ENCODE assay signal across 23 cellular contexts in genomic region chr5:56301041-56301440, GRCh38.
DNase-seq lines count a peak whose midpoint lies in the region; ATAC-seq and TF ChIP-seq lines count a peak whose summit lies in the region.
"Had no signal": no experiment of that assay in that cellular context is flagged by ENCODE, and none has a peak within 500 bp of the region (broad histone marks: within the 10 kb centered on the region; RNA-seq: fewer than 3 reads in every experiment).

No MANE protein-coding gene starts in this region.

- H3K79me2 ChIP-seq in GM23338 (replicated peaks; ENCODE audit: insufficient read depth) (no peaks in the 10 kb centered on the region), PC-3 (ENCODE audit: low read length) (no peaks in the 10 kb centered on the region), osteoblast (ENCODE audit: insufficient read depth, low read length) (no peaks in the 10 kb centered on the region)

- no peaks in the 10 kb centered on the region for H4K20me1 ChIP-seq in GM23338 (replicated peaks; ENCODE audit: insufficient read depth)
- no peaks in the 10 kb centered on the region for H4K20me1 ChIP-seq in PC-3 (ENCODE audit: low read length)
- H4K20me1 ChIP-seq in osteoblast (ENCODE audit: insufficient read depth, low read length) = no peaks in the 10 kb centered on the region

- peaks cover 5% of the 10 kb centered on the region; the same call in 2 of the 3 replicates for H3K36me3 Mint-ChIP-seq in GM23338 (ENCODE audit: low read depth)

- BruUV-seq in PC-3 (replicated peaks; lab: Mats Ljungman, UMichigan) = no TSS peak

- no peak overlapping the region for H3K27ac Mint-ChIP-seq in GM23338
- H3K27ac Mint-ChIP-seq: CD4-positive, alpha-beta T cell; memory B cell; WTC11 had no signal

- H2AFZ ChIP-seq in GM23338 (0 out of 2 replicates have a peak overlapping the region, but pooled peaks have one; percentile 38), PC-3 (ENCODE audit: low read length) (no peak overlapping the region), osteoblast (ENCODE audit: low read length) (no peak overlapping the region)

- H3K4me1 ChIP-seq in GM23338 (ENCODE audit: insufficient read depth) (no peaks in the 10 kb centered on the region), PC-3 (ENCODE audit: insufficient read depth, low read length) (peaks cover 17% of the 10 kb centered on the region; the same call in 1 of the 2 replicates), osteoblast (ENCODE audit: insufficient read depth, low read length) (no peaks in the 10 kb centered on the region), gastrocnemius medialis (no peaks in the 10 kb centered on the region)

- no peak overlapping the region for H3K9ac ChIP-seq in PC-3 (ENCODE audit: low read length)

- CTCF ChIA-PET in PC-3 (lab: Charles Lee) = no interaction called here

- no peaks in the 10 kb centered on the region for H3K4me1 Mint-ChIP-seq in GM23338
- H3K4me1 Mint-ChIP-seq: memory B cell, WTC11 had no signal

- no peak for DNase-seq in GM23338 (ENCODE audit: low spot score)
- peak; percentile 63 for DNase-seq in PC-3
- peak; percentile 52 for DNase-seq in epithelial cell of proximal tubule (ENCODE audit: low read depth)
- DNase-seq in osteoblast (ENCODE audit: insufficient read length, low spot score, missing footprints) = peak; percentile 44
- DNase-seq in NCI-H524 treated with DMSO at 0.1 percent for 48 hours (lab: John Stamatoyannopoulos, UW) = no peak
- no peak for DNase-seq in HUDEP-2 (lab: John Stamatoyannopoulos, UW; ENCODE audit: unreplicated experiment in 76 of 76)
- DNase-seq in gastrocnemius medialis = no peak
- DNase-seq: activated CD4-positive, alpha-beta T cell treated with anti-CD3 and anti-CD28 coated beads, Interleukin-2, amount 50 U/mL, for 48 hours; activated effector memory CD4-positive, alpha-beta T cell treated with anti-CD3 and anti-CD28 coated beads, Interleukin-2, amount 50 U/mL, for 16 hours; CD4-positive, alpha-beta T cell; cortex of kidney; DMS153; H7; NCI-H2029; NCI-H345; posterior cingulate gyrus; small intestine; stimulated activated naive CD4-positive, alpha-beta T cell treated with Interleukin-2 at 50 U/mL for 16 hours had no signal

- no peak overlapping the region for H3K4me3 Mint-ChIP-seq in GM23338
- H3K4me3 Mint-ChIP-seq: CD4-positive, alpha-beta T cell; memory B cell; nephron; WTC11 had no signal

- TF ChIP-seq CTCF in GM23338 (conservative IDR thresholded peaks at IDR 0.05; ENCODE audit: low read depth in 2 of 2) (no peak), PC-3 (conservative IDR thresholded peaks at IDR 0.05; ENCODE audit: low read depth, low read length) (no peak), epithelial cell of proximal tubule (conservative IDR thresholded peaks at IDR 0.05; ENCODE audit: low read depth, low read length) (no peak), osteoblast (IDR thresholded peaks at IDR 0.05; ENCODE audit: extremely low read depth, low read depth, low read length) (no peak), gastrocnemius medialis (IDR thresholded peaks at IDR 0.05 in 4 of 5, conservative IDR thresholded peaks at IDR 0.05 in 1 of 5) (no peak)

- no peaks in the 10 kb centered on the region for H3F3A ChIP-seq in GM23338 (replicated peaks; ENCODE audit: low read depth)
- H3F3A ChIP-seq in PC-3 (ENCODE audit: low read length, unreplicated experiment) = no peaks in the 10 kb centered on the region

- no peak for TF ChIP-seq POLR2A in gastrocnemius medialis (IDR thresholded peaks at IDR 0.05)

- intact Hi-C loops in PC-3 (cut with micrococcal nuclease) = no loop called here
- intact Hi-C loops in gastrocnemius medialis (cut with DNase I; ENCODE audit: low total_unique reads) = no loop called here

- H3K36me3 ChIP-seq in GM23338 (ENCODE audit: insufficient read depth) = no peaks in the 10 kb centered on the region
- H3K36me3 ChIP-seq in PC-3 (ENCODE audit: low read depth, low read length) = no peaks in the 10 kb centered on the region
- H3K36me3 ChIP-seq in osteoblast (ENCODE audit: insufficient read depth, low read length) = no peaks in the 10 kb centered on the region
- H3K36me3 ChIP-seq in gastrocnemius medialis = no peaks in the 10 kb centered on the region

- H3K9me2 ChIP-seq in GM23338 (ENCODE audit: insufficient read depth) (no peaks in the 10 kb centered on the region), PC-3 (replicated peaks; ENCODE audit: low read length) (no peaks in the 10 kb centered on the region)

- no peak overlapping the region for H3K27ac ChIP-seq in GM23338 (ENCODE audit: low read depth)
- no peak overlapping the region for H3K27ac ChIP-seq in PC-3 (ENCODE audit: low read length)
- H3K27ac ChIP-seq in osteoblast (ENCODE audit: low read depth, low read length) = no peak overlapping the region
- H3K27ac ChIP-seq in gastrocnemius medialis = no peak overlapping the region

- H3K9me3 ChIP-seq in PC-3 (ENCODE audit: low read length) (no peaks in the 10 kb centered on the region), osteoblast (ENCODE audit: low read depth, low read length) (no peaks in the 10 kb centered on the region), gastrocnemius medialis (no peaks in the 10 kb centered on the region)

- no peak for ATAC-seq in GM23338
- ATAC-seq in PC-3 = no peak
- ATAC-seq in GM19463 (IDR thresholded peaks at IDR 0.05; ENCODE audit: unreplicated experiment) = no peak
- no peak for ATAC-seq in gastrocnemius medialis
- ATAC-seq: SK-N-SH treated with all-trans-retinoic acid at 6 μM for 48 hours, WTC11 had no signal

- no peaks in the 10 kb centered on the region for H3K27me3 ChIP-seq in GM23338 (ENCODE audit: insufficient read depth)
- no peaks in the 10 kb centered on the region for H3K27me3 ChIP-seq in PC-3 (ENCODE audit: low read length)
- H3K27me3 ChIP-seq in osteoblast (ENCODE audit: insufficient read depth, low read length) = no peaks in the 10 kb centered on the region
- no peaks in the 10 kb centered on the region for H3K27me3 ChIP-seq in gastrocnemius medialis

- POLR2A ChIA-PET in PC-3 (lab: Charles Lee; ENCODE audit: unreplicated experiment) = no interaction called here

- H3K4me2 ChIP-seq in GM23338 = no peak overlapping the region
- H3K4me2 ChIP-seq in PC-3 (ENCODE audit: low read length) = no peak overlapping the region
- H3K4me2 ChIP-seq in osteoblast (ENCODE audit: insufficient read depth, low read length) = no peak overlapping the region

- H3K27me3 Mint-ChIP-seq in GM23338 (ENCODE audit: insufficient read depth, low read depth, poor library complexity) = no peaks in the 10 kb centered on the region
- H3K27me3 Mint-ChIP-seq: CD4-positive, alpha-beta T cell; memory B cell had no signal

- no peaks in the 10 kb centered on the region; the same call in none of the 3 replicates for H3K9me3 Mint-ChIP-seq in GM23338
- H3K9me3 Mint-ChIP-seq: CD4-positive, alpha-beta T cell had no signal

- in situ Hi-C loops in gastrocnemius medialis (cut with MboI; ENCODE audit: low sequenced_read_pairs in 4 of 4) = no loop called here

- H3K4me3 ChIP-seq in GM23338 = no peak overlapping the region
- no peak overlapping the region for H3K4me3 ChIP-seq in PC-3 (ENCODE audit: low read length)
- no peak overlapping the region for H3K4me3 ChIP-seq in epithelial cell of proximal tubule (ENCODE audit: low read depth, low read length)
- H3K4me3 ChIP-seq in osteoblast (ENCODE audit: insufficient read depth, low read length) = no peak overlapping the region
- no peak overlapping the region for H3K4me3 ChIP-seq in gastrocnemius medialis

TF ChIP-seq in GM23338, 12 proteins besides CTCF, POLR2A, EP300 and RAD21 (continues in another document):
- TF ChIP-seq NANOG (IDR thresholded peaks at IDR 0.05; ENCODE audit: borderline replicate concordance) = no peak
- no peak for TF ChIP-seq STAT1 (IDR thresholded peaks at IDR 0.05; ENCODE audit: unreplicated experiment)
- no peak for TF ChIP-seq ETS1 (IDR thresholded peaks at IDR 0.05)
- no peak for TF ChIP-seq JUNB (IDR thresholded peaks at IDR 0.05; ENCODE audit: unreplicated experiment)
- TF ChIP-seq EZH2 (IDR thresholded peaks at IDR 0.05; ENCODE audit: low read depth, unreplicated experiment) = no peak
- no peak for TF ChIP-seq REST (IDR thresholded peaks at IDR 0.05; ENCODE audit: unreplicated experiment)

Comparison
In these comparisons a context has a peak if more than half of its experiments do, and no peak if none do; other contexts are left out.
1. DNase-seq: peak in PC-3 (single experiment), epithelial cell of proximal tubule (single experiment) and osteoblast (single experiment); none in GM23338 (single experiment), NCI-H524 treated with DMSO at 0.1 percent for 48 hours (single experiment), HUDEP-2 (0 of 76) and gastrocnemius medialis (0 of 2).